1 cellular context compared by ENCODE assay signal in the genomic region with DNA sequence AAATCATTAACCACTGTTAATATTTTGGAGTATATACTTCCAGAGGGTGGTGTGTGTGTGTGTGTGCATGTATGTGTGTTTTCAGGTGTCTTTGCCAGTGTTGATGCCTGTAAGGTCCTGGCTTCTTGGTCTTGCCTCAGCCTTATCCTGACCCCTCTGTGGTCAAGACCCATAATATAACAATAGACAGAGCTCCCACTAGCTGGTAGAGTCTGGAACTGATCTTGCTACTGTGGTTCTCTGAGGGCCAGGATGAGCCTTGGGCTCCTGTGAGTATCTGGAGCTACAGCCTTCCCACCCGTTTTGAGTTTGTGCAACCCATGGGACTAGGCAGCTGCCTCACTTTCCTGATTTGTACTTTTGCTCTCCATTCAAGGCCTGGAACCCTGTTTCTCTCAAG.
TF ChIP-seq lines count a peak whose summit lies in the region.

No MANE protein-coding gene starts in this region.

TF ChIP-seq in IMR-90, 13 proteins besides CTCF, POLR2A, EP300 and RAD21 (continued from another document):
- TF ChIP-seq, protein P1, sequence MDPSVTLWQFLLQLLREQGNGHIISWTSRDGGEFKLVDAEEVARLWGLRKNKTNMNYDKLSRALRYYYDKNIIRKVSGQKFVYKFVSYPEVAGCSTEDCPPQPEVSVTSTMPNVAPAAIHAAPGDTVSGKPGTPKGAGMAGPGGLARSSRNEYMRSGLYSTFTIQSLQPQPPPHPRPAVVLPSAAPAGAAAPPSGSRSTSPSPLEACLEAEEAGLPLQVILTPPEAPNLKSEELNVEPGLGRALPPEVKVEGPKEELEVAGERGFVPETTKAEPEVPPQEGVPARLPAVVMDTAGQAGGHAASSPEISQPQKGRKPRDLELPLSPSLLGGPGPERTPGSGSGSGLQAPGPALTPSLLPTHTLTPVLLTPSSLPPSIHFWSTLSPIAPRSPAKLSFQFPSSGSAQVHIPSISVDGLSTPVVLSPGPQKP (IDR thresholded peaks at IDR 0.05; ENCODE audit: borderline replicate concordance, low read depth, low read length): no peak
- no peak for TF ChIP-seq NFE2L2 (IDR thresholded peaks at IDR 0.05; ENCODE audit: low read depth, low read length)
